In the genomic region with DNA sequence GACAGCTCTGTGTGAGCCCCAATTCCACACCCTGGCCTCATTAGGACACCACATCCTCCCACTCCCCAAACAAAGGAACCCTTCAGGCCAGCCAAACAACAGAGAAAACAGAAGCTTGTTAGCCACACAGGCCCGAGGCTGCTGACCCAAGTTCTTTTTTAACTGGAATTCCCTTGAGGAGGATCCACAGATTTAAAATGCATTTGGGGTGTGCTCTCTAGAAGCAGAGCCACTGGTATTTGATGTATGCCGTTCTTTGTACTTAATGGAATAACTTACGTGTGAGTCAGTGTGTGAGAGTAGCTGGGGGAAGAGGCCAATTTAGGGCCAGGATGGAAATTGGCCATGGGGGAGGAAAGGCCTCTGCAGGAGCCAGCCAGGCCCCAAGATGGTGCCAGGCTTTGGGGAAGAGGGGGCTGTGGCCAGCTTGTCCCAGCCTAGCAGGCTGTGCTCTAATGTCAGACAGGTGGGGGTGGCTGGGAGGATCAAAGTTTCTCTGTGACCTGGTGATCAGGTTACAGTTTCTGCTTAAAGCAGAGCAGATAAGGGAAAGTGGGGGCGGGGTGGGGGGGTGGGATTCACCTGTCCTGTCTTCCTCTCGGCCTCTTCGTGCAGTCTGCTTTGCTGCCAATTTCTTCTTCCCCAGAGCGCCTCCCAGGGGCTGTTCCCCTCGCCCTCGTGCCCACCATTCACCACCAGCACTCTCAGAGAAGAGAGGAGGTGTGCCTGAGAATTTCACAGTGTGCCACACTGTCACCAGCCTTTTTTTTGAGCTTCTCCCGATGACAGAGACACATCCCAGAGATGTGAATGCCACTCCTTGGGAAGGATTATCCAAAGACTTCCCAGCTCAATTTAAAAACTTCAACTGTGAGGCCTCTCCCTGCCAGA, we compare ENCODE assay signal across 8 cellular contexts. TPM values are rescaled to one million over a fixed set of nuclear protein-coding genes. Genes with fewer than 3 reads are reported as not detected.
A peak's percentile ranks its signal among the peaks of the same experiment; 100 is the strongest.
DNase-seq lines count a peak whose midpoint lies in the region; ATAC-seq and TF ChIP-seq lines count a peak whose summit lies in the region.

No MANE protein-coding gene starts in this region.

- peak overlapping the region; percentile 46 for H3K9ac ChIP-seq in SK-N-MC (ENCODE audit: insufficient read length)

- TF ChIP-seq CTCF in fibroblast of the aortic adventitia (IDR thresholded peaks at IDR 0.05; ENCODE audit: insufficient read depth, low read length) (no peak), GM10266 (IDR thresholded peaks at IDR 0.05; ENCODE audit: control insufficient read depth, insufficient read depth, low read depth, missing control alignments) (no peak)

- no peaks in the 10 kb centered on the region for H3K27me3 ChIP-seq in neuron (ENCODE audit: insufficient read depth, low read length)

- DNase-seq in GM04503 (ENCODE audit: low read depth) (peak; percentile 93), SK-N-MC (ENCODE audit: low read depth, low spot score) (no peak), fibroblast of the aortic adventitia (ENCODE audit: low read depth) (peak; percentile 94), GM10266 (ENCODE audit: extremely low spot score) (no peak)
- DNase-seq in activated T-cell treated with anti-CD3 and anti-CD28 coated beads, Interleukin-2, amount 50 U/mL, for 4 hours, result no peak

- H3K4me1 Mint-ChIP-seq in activated T-cell treated with anti-CD3 and anti-CD28 coated beads, Interleukin-2, amount 50 U/mL, for 4 hours (ENCODE audit: low read depth), result peaks cover 13% of the 10 kb centered on the region

- H3K4me3 ChIP-seq in SK-N-MC, result no peak overlapping the region
- H3K4me3 ChIP-seq in fibroblast of the aortic adventitia (ENCODE audit: low read depth, low read length), result no peak overlapping the region
- H3K4me3 ChIP-seq in neuron (ENCODE audit: low read length), result peak overlapping the region; percentile 0

- H3K9me3 ChIP-seq in SK-N-MC (ENCODE audit: low read depth, low read length), result no peaks in the 10 kb centered on the region
- H3K9me3 ChIP-seq in neuron (ENCODE audit: low read length), result no peaks in the 10 kb centered on the region

- H3K9me3 Mint-ChIP-seq in activated T-cell treated with anti-CD3 and anti-CD28 coated beads, Interleukin-2, amount 50 U/mL, for 4 hours, result no peaks in the 10 kb centered on the region

- peaks cover 28% of the 10 kb centered on the region for H3K4me1 ChIP-seq in neuron (ENCODE audit: insufficient read depth, low read length)

- H3K36me3 Mint-ChIP-seq in activated T-cell treated with anti-CD3 and anti-CD28 coated beads, Interleukin-2, amount 50 U/mL, for 4 hours (ENCODE audit: insufficient read depth), result peaks cover 2% of the 10 kb centered on the region

- no peaks in the 10 kb centered on the region for H3K36me3 ChIP-seq in SK-N-MC (ENCODE audit: insufficient read depth, low read length)
- no peaks in the 10 kb centered on the region for H3K36me3 ChIP-seq in neuron (ENCODE audit: insufficient read depth, low read length)

- no peak overlapping the region for H3K4me3 Mint-ChIP-seq in activated T-cell treated with anti-CD3 and anti-CD28 coated beads, Interleukin-2, amount 50 U/mL, for 4 hours

- no peak overlapping the region for H2AFZ ChIP-seq in neuron (ENCODE audit: low read depth, low read length)

- 0 out of 2 replicates have a peak overlapping the region, but pooled peaks have one; percentile 14 for H3K27ac ChIP-seq in SK-N-MC

- ATAC-seq in HG02852 (IDR thresholded peaks at IDR 0.05; ENCODE audit: unreplicated experiment) (no peak), GM18907 (IDR thresholded peaks at IDR 0.05; ENCODE audit: unreplicated experiment) (no peak)
- no peak for ATAC-seq in activated T-cell treated with anti-CD3 and anti-CD28 coated beads, Interleukin-2, amount 50 U/mL, for 4 hours

- no peaks in the 10 kb centered on the region for H3K27me3 Mint-ChIP-seq in activated T-cell treated with anti-CD3 and anti-CD28 coated beads, Interleukin-2, amount 50 U/mL, for 4 hours (ENCODE audit: low read depth)

RNA-seq across cellular contexts. Expression of a gene that starts 50.8 kb away (rescaled TPM):
- total RNA-seq in fibroblast of the aortic adventitia (ENCODE audit: low replicate concordance), result 27.2 and 40.3 TPM in 2 replicates
- total RNA-seq in activated T-cell treated with anti-CD3 and anti-CD28 coated beads, Interleukin-2, amount 50 U/mL, for 4 hours, result 1 to 10 TPM; 5.5 to 6.6 (median 5.5) TPM

RNA-seq across cellular contexts. Expression of a gene that starts 51.2 kb away (rescaled TPM):
- total RNA-seq in fibroblast of the aortic adventitia (ENCODE audit: low replicate concordance), result 0.74 and 1.8 TPM in 2 replicates
- 1 to 10 TPM in 1 of 3 donors, under 1 TPM in 2; 0.49 to 1.3 (median 0.55) TPM for total RNA-seq in activated T-cell treated with anti-CD3 and anti-CD28 coated beads, Interleukin-2, amount 50 U/mL, for 4 hours

Comparison
In these comparisons a context has a peak if more than half of its experiments do, and no peak if none do; other contexts are left out.
1. DNase-seq: peak in GM04503 (single experiment) and fibroblast of the aortic adventitia (single experiment); none in SK-N-MC (single experiment), activated T-cell treated with anti-CD3 and anti-CD28 coated beads, Interleukin-2, amount 50 U/mL, for 4 hours (single experiment) and GM10266 (single experiment).